ENCODE assay signal across 22 cellular contexts in the genomic region with DNA sequence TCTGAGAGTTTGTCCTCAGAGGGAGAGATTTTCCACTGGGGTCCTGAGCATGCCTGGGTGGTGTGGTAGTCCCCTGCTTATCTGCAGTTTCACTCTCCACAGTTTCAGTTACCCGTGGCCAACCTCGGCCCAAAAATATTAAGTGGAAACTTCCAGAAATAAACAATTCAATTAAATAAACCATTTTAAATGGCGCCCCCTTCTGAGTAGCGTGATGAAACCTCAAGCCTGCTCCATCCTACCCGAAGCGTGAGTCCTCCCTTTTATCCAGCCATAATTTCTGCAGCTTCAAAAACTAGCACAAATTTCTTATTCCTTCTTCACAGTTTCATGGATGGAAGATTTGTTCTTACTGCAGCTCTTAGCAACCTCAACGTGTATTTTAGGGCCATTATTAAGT. TPM values are rescaled to one million over a fixed set of nuclear protein-coding genes. Genes with fewer than 3 reads are reported as not detected.
DNase-seq lines count a peak whose midpoint lies in the region; ATAC-seq and TF ChIP-seq lines count a peak whose summit lies in the region.
"Had no signal": no experiment of that assay in that cellular context is flagged by ENCODE, and none has a peak within 500 bp of the region (broad histone marks: within the 10 kb centered on the region; RNA-seq: fewer than 3 reads in every experiment).

No MANE protein-coding gene starts in this region.

- no peak overlapping the region for H3K27ac ChIP-seq in WERI-Rb-1
- H3K27ac ChIP-seq: HL-60, KMS-11, SJSA1 had no signal

- H3K4me3 Mint-ChIP-seq in stimulated activated naive CD8-positive, alpha-beta T cell treated with anti-CD3 and anti-CD28 coated beads, Interleukin-15, amount 100 ng/mL, for 72 hours, result no peak overlapping the region
- H3K4me3 Mint-ChIP-seq: B cell, T-cell had no signal

- H3K4me1 Mint-ChIP-seq in stimulated activated naive CD8-positive, alpha-beta T cell treated with anti-CD3 and anti-CD28 coated beads, Interleukin-15, amount 100 ng/mL, for 72 hours, result peaks cover 6% of the 10 kb centered on the region
- H3K4me1 Mint-ChIP-seq: B cell; CD8-positive, alpha-beta memory T cell had no signal

- H3K4me3 ChIP-seq in GM06990 (replicated peaks; ENCODE audit: low read depth, low read length) (no peak overlapping the region), WERI-Rb-1 (ENCODE audit: low read depth, low read length) (no peak overlapping the region), epithelial cell of proximal tubule (ENCODE audit: low read depth, low read length) (no peak overlapping the region)
- H3K4me3 ChIP-seq: HAP-1, SJSA1 had no signal

- DNase-seq in GM06990 (ENCODE audit: extremely low read depth, insufficient read length) (no peak), NCI-H69 (lab: John Stamatoyannopoulos, UW) (peak; percentile 0), WERI-Rb-1 (no peak), epithelial cell of proximal tubule (ENCODE audit: low read depth) (no peak), CD1c-positive myeloid dendritic cell (ENCODE audit: extremely low spot score) (no peak), NCI-H2196 treated with DMSO at 0.1 percent for 48 hours (lab: John Stamatoyannopoulos, UW; ENCODE audit: unreplicated experiment) (no peak)
- DNase-seq in stimulated activated naive CD8-positive, alpha-beta T cell treated with anti-CD3 and anti-CD28 coated beads, Interleukin-15, amount 100 ng/mL, for 72 hours, result no peak
- DNase-seq: CD8-positive, alpha-beta memory T cell; DND-41; GF-D8; NCI-H1092 treated with DMSO at 0.1 percent for 48 hours; NCI-H187 treated with DMSO at 0.1 percent for 48 hours; NCI-H2171; NCI-H510A; T-cell had no signal

- no peaks in the 10 kb centered on the region for H3K9me3 ChIP-seq in WERI-Rb-1 (ENCODE audit: severe bottlenecking)
- H3K9me3 ChIP-seq: HAP-1, SJSA1 had no signal

- H3K27ac Mint-ChIP-seq in stimulated activated naive CD8-positive, alpha-beta T cell treated with anti-CD3 and anti-CD28 coated beads, Interleukin-15, amount 100 ng/mL, for 72 hours, result no peak overlapping the region
- H3K27ac Mint-ChIP-seq: B cell, T-cell had no signal

- H3K36me3 ChIP-seq in GM06990 (ENCODE audit: control insufficient read depth, insufficient read depth, low read length) (no peaks in the 10 kb centered on the region), WERI-Rb-1 (no peaks in the 10 kb centered on the region)
- H3K36me3 ChIP-seq: HAP-1, SJSA1 had no signal

- TF ChIP-seq CTCF in GM06990 (IDR thresholded peaks at IDR 0.05; ENCODE audit: insufficient read depth, low read length, poor library complexity, severe bottlenecking) (peak; percentile 21), WERI-Rb-1 (IDR thresholded peaks at IDR 0.05; ENCODE audit: low read depth, low read length) (0 out of 2 replicates have a peak, but pooled peaks have one; percentile 11), epithelial cell of proximal tubule (conservative IDR thresholded peaks at IDR 0.05; ENCODE audit: low read depth, low read length) (peak; percentile 26)

- H3K27me3 ChIP-seq in GM06990 (replicated peaks; ENCODE audit: control insufficient read depth, insufficient read depth, low read length) (no peaks in the 10 kb centered on the region), WERI-Rb-1 (ENCODE audit: insufficient read depth, low read depth, severe bottlenecking) (peaks cover 22% of the 10 kb centered on the region)
- H3K27me3 ChIP-seq: SJSA1 had no signal

- no peaks in the 10 kb centered on the region for H3K9me3 Mint-ChIP-seq in stimulated activated naive CD8-positive, alpha-beta T cell treated with anti-CD3 and anti-CD28 coated beads, Interleukin-15, amount 100 ng/mL, for 72 hours
- H3K9me3 Mint-ChIP-seq: CD8-positive, alpha-beta memory T cell had no signal

- H3K27me3 Mint-ChIP-seq in stimulated activated naive CD8-positive, alpha-beta T cell treated with anti-CD3 and anti-CD28 coated beads, Interleukin-15, amount 100 ng/mL, for 72 hours, result no peaks in the 10 kb centered on the region

- ATAC-seq in stimulated activated naive CD8-positive, alpha-beta T cell treated with anti-CD3 and anti-CD28 coated beads, Interleukin-15, amount 100 ng/mL, for 72 hours, result no peak
- no peak for ATAC-seq in GM19467 (IDR thresholded peaks at IDR 0.05; ENCODE audit: unreplicated experiment)
- ATAC-seq: T-cell had no signal

RNA-seq across cellular contexts. Expression of a gene that starts 26.7 kb away (rescaled TPM):
- not detected in 2 replicates for total RNA-seq in epithelial cell of proximal tubule
- total RNA-seq: B cell; CD8-positive, alpha-beta memory T cell; MCF 10A; SJSA1; T-cell had no signal

RNA-seq across cellular contexts. Expression of a gene that starts 36.8 kb away (rescaled TPM):
- 0.06 and 0.14 TPM in 2 replicates for total RNA-seq in epithelial cell of proximal tubule
- total RNA-seq: MCF 10A, SJSA1 had no signal

RNA-seq across cellular contexts. Expression of a gene that starts 40.5 kb away (rescaled TPM):
- 4.8 and 5.3 TPM in 2 replicates for total RNA-seq in epithelial cell of proximal tubule

RNA-seq across cellular contexts. Expression of a gene that starts 52.9 kb away (rescaled TPM):
- not detected in 2 replicates for total RNA-seq in epithelial cell of proximal tubule
- total RNA-seq: B cell; CD8-positive, alpha-beta memory T cell; MCF 10A; SJSA1; T-cell had no signal
